ENCODE assay signal across 8 cellular contexts in genomic region chr18:58525517-58525916, GRCh38.
A peak's percentile ranks its signal among the peaks of the same experiment; 100 is the strongest.
DNase-seq lines count a peak whose midpoint lies in the region; ATAC-seq and TF ChIP-seq lines count a peak whose summit lies in the region.

No MANE protein-coding gene starts in this region.

- H2BK20ac ChIP-seq in IMR-90 (ENCODE audit: low read depth, low read length) = no peak overlapping the region

- intact Hi-C loops in IMR-90 (cut with micrococcal nuclease) = loop anchor here (5.0 to 10.0 kb wide), 2 partner anchors 52 to 549 kb away; no protein-coding TSS in a partner anchor
- intact Hi-C loops in upper lobe of right lung (cut with DNase I) = no loop called here

- no peak for TF ChIP-seq RAD21 in IMR-90 (IDR thresholded peaks at IDR 0.05; ENCODE audit: low read length)

- H2BK5ac ChIP-seq in IMR-90 (ENCODE audit: low read depth, low read length, poor library complexity, severe bottlenecking) = no peak overlapping the region

- TF ChIP-seq POLR2A in IMR-90 (IDR thresholded peaks at IDR 0.05; ENCODE audit: low read depth, low read length) = no peak

- no peak overlapping the region for H3K4me2 ChIP-seq in IMR-90 (ENCODE audit: low read depth, low read length)

- H3K14ac ChIP-seq in IMR-90 (replicated peaks; ENCODE audit: low read depth, low read length) = no peak overlapping the region

- H3K27me3 ChIP-seq in IMR-90 (ENCODE audit: control insufficient read depth, insufficient read depth, low read length) (no peaks in the 10 kb centered on the region), upper lobe of right lung (no peaks in the 10 kb centered on the region)
- H3K27me3 ChIP-seq in effector memory CD4-positive, alpha-beta T cell (replicated peaks; ENCODE audit: control insufficient read depth, insufficient read depth, low read length, poor library complexity, severe bottlenecking) = no peaks in the 10 kb centered on the region

- H3K4ac ChIP-seq in IMR-90 (ENCODE audit: low read depth, low read length) = no peak overlapping the region

- peak; percentile 30 for DNase-seq in Caki2 (ENCODE audit: low read depth)
- DNase-seq in IMR-90 = peak; percentile 84
- DNase-seq in kidney tubule cell (ENCODE audit: low spot score) = peak; percentile 97
- no peak for DNase-seq in effector memory CD4-positive, alpha-beta T cell
- DNase-seq in NCI-H774 (lab: John Stamatoyannopoulos, UW) = no peak
- DNase-seq in upper lobe of right lung = no peak

- H3K9me3 ChIP-seq in IMR-90 (ENCODE audit: control insufficient read depth, insufficient read depth, low read length) (no peaks in the 10 kb centered on the region), upper lobe of right lung (no peaks in the 10 kb centered on the region)
- no peaks in the 10 kb centered on the region for H3K9me3 ChIP-seq in effector memory CD4-positive, alpha-beta T cell (ENCODE audit: control insufficient read depth, low read length)

- no peak overlapping the region for H2AK9ac ChIP-seq in IMR-90 (replicated peaks; ENCODE audit: low read depth, low read length, poor library complexity)

- H3K56ac ChIP-seq in IMR-90 (ENCODE audit: extremely low read depth, insufficient read depth, low read length) = no peak overlapping the region

- H3K79me1 ChIP-seq in IMR-90 (ENCODE audit: low read depth in 1 of 2, low read length in 2 of 2) = peaks cover 0 to 11% of the 10 kb centered on the region in 2 experiments; a peak in 2 of 4 replicates

- dilution Hi-C loops in IMR-90 (cut with HindIII; ENCODE audit: low sequenced_read_pairs, unreplicated experiment) = no loop called here

- no peak overlapping the region for H4K91ac ChIP-seq in IMR-90 (ENCODE audit: insufficient read depth, low read depth, low read length)

- H3K4me1 ChIP-seq in IMR-90 (ENCODE audit: control insufficient read depth, insufficient read depth, low read length) (no peaks in the 10 kb centered on the region; the same call in 1 of the 2 replicates), upper lobe of right lung (no peaks in the 10 kb centered on the region)
- peaks cover 4% of the 10 kb centered on the region for H3K4me1 ChIP-seq in effector memory CD4-positive, alpha-beta T cell (ENCODE audit: control insufficient read depth, insufficient read depth, low read length, poor library complexity, severe bottlenecking)

- no peak overlapping the region for H4K8ac ChIP-seq in IMR-90 (ENCODE audit: low read depth in 2 of 2, low read length in 2 of 2)

- WGBS in IMR-90 (ENCODE audit: extremely low coverage in 2 of 2, insufficient read length in 1 of 2), 2 experiments = 76% methylated on average over 7 of the region's 12 CpGs; no CpG with 5 or more reads in 1 of the 2 experiments

- no peak overlapping the region for H3K18ac ChIP-seq in IMR-90 (ENCODE audit: low read depth, low read length)

- H3K9ac ChIP-seq in IMR-90 (ENCODE audit: low read depth, low read length) = no peak overlapping the region

- peak; percentile 43 for ATAC-seq in GM21367 (IDR thresholded peaks at IDR 0.05; ENCODE audit: unreplicated experiment)
- ATAC-seq in IMR-90 (ENCODE audit: low read depth) = no peak
- ATAC-seq in HG02840 (IDR thresholded peaks at IDR 0.05; ENCODE audit: low FRiP score, unreplicated experiment) = no peak
- ATAC-seq in upper lobe of right lung = no peak

- CTCF ChIA-PET in IMR-90 (lab: Yijun Ruan, JAX) = interaction anchor here (1.0 kb wide), 1 partner anchor 10 kb away, joined by 3 read pairs; no protein-coding TSS in a partner anchor

- H4K5ac ChIP-seq in IMR-90 (ENCODE audit: low read depth, low read length) = no peak overlapping the region

- POLR2A ChIA-PET in IMR-90 (lab: Charles Lee; ENCODE audit: unreplicated experiment) = no interaction called here

- TF ChIP-seq CTCF in IMR-90 (conservative IDR thresholded peaks at IDR 0.05; ENCODE audit: low read depth, low read length) = no peak
- no peak for TF ChIP-seq CTCF in upper lobe of right lung (IDR thresholded peaks at IDR 0.05)

- H2AFZ ChIP-seq in IMR-90 (replicated peaks; ENCODE audit: low read length, poor library complexity) = no peak overlapping the region

- H3K9me1 ChIP-seq in IMR-90 (ENCODE audit: insufficient read depth, low read length) = no peaks in the 10 kb centered on the region

- H3K4me3 ChIP-seq in IMR-90 (ENCODE audit: insufficient read depth, low read depth, low read length) (no peak overlapping the region), upper lobe of right lung (no peak overlapping the region)
- no peak overlapping the region for H3K4me3 ChIP-seq in effector memory CD4-positive, alpha-beta T cell (ENCODE audit: insufficient read depth, low read depth, low read length, poor library complexity, severe bottlenecking)

- no peak overlapping the region for H2BK15ac ChIP-seq in IMR-90 (ENCODE audit: low read depth, low read length)

- BruUV-seq in IMR-90 (replicated peaks; lab: Mats Ljungman, UMichigan) = no TSS peak

- H4K20me1 ChIP-seq in IMR-90 (ENCODE audit: insufficient read depth, low read length) = peaks cover 16% of the 10 kb centered on the region; the same call in 1 of the 2 replicates

- no peak overlapping the region for H3K23ac ChIP-seq in IMR-90 (ENCODE audit: low read depth, low read length)

- H3K27ac ChIP-seq in IMR-90 (ENCODE audit: insufficient read depth, low read length) = no peak overlapping the region
- no peak overlapping the region for H3K27ac ChIP-seq in effector memory CD4-positive, alpha-beta T cell (ENCODE audit: insufficient read depth, low read length, poor library complexity, severe bottlenecking)
- H3K27ac ChIP-seq in upper lobe of right lung = no peak overlapping the region

- H2AK5ac ChIP-seq in IMR-90 (ENCODE audit: low read depth, low read length) = no peak overlapping the region

- H3K36me3 ChIP-seq in IMR-90 (ENCODE audit: control insufficient read depth, insufficient read depth, low read length) (peaks cover 11% of the 10 kb centered on the region), upper lobe of right lung (no peaks in the 10 kb centered on the region)
- H3K36me3 ChIP-seq in effector memory CD4-positive, alpha-beta T cell (ENCODE audit: control insufficient read depth, insufficient read depth, low read length) = no peaks in the 10 kb centered on the region

- in situ Hi-C loops in Caki2 (cut with HindIII; ENCODE audit: low pct_unique_long_range_greater_than_20kb, low sequenced_read_pairs) (no loop called here), IMR-90 (cut with MboI; ENCODE audit: low sequenced_read_pairs) (loop anchor here (5.0 to 10.0 kb wide), 3 partner anchors 209 to 539 kb away; no protein-coding TSS in a partner anchor)

- H2BK120ac ChIP-seq in IMR-90 (ENCODE audit: low read depth, low read length) = no peak overlapping the region

TF ChIP-seq in IMR-90, 13 proteins besides CTCF, POLR2A, EP300 and RAD21:
- no peak for TF ChIP-seq RCOR1 (IDR thresholded peaks at IDR 0.05; ENCODE audit: insufficient replicate concordance, low read length)
- TF ChIP-seq CEBPB (IDR thresholded peaks at IDR 0.05; ENCODE audit: low read depth, low read length) = no peak
- TF ChIP-seq SMC3 (IDR thresholded peaks at IDR 0.05; ENCODE audit: low read depth, low read length) = no peak
- TF ChIP-seq RFX5 (IDR thresholded peaks at IDR 0.05; ENCODE audit: low read depth, low read length) = no peak
- TF ChIP-seq, protein P1, sequence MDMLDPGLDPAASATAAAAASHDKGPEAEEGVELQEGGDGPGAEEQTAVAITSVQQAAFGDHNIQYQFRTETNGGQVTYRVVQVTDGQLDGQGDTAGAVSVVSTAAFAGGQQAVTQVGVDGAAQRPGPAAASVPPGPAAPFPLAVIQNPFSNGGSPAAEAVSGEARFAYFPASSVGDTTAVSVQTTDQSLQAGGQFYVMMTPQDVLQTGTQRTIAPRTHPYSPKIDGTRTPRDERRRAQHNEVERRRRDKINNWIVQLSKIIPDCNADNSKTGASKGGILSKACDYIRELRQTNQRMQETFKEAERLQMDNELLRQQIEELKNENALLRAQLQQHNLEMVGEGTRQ (IDR thresholded peaks at IDR 0.05; ENCODE audit: low read depth, low read length) = no peak
- no peak for TF ChIP-seq MXI1 (IDR thresholded peaks at IDR 0.05; ENCODE audit: borderline replicate concordance, low read depth, low read length)
- no peak for TF ChIP-seq MAZ (IDR thresholded peaks at IDR 0.05; ENCODE audit: borderline replicate concordance, low read depth, low read length)
- no peak for TF ChIP-seq NFE2L2 (IDR thresholded peaks at IDR 0.05; ENCODE audit: low read depth, low read length)
- TF ChIP-seq MAFK (IDR thresholded peaks at IDR 0.05; ENCODE audit: low read depth, low read length) = no peak
- no peak for TF ChIP-seq ELK1 (IDR thresholded peaks at IDR 0.05; ENCODE audit: borderline replicate concordance, low read depth, low read length)
- TF ChIP-seq FOS (IDR thresholded peaks at IDR 0.05; ENCODE audit: low read depth, low read length) = no peak
- no peak for TF ChIP-seq CHD1 (IDR thresholded peaks at IDR 0.05; ENCODE audit: low read depth, low read length)
- no peak for TF ChIP-seq BHLHE40 (IDR thresholded peaks at IDR 0.05; ENCODE audit: low read depth, low read length)
TF ChIP-seq in IMR-90: peak in this region for 0.

Comparison
In these comparisons a context has a peak if more than half of its experiments do, and no peak if none do; other contexts are left out.
1. DNase-seq: peak in Caki2 (single experiment), IMR-90 (single experiment) and kidney tubule cell (single experiment); none in effector memory CD4-positive, alpha-beta T cell (0 of 3), NCI-H774 (single experiment) and upper lobe of right lung (single experiment).